In the genomic region with DNA sequence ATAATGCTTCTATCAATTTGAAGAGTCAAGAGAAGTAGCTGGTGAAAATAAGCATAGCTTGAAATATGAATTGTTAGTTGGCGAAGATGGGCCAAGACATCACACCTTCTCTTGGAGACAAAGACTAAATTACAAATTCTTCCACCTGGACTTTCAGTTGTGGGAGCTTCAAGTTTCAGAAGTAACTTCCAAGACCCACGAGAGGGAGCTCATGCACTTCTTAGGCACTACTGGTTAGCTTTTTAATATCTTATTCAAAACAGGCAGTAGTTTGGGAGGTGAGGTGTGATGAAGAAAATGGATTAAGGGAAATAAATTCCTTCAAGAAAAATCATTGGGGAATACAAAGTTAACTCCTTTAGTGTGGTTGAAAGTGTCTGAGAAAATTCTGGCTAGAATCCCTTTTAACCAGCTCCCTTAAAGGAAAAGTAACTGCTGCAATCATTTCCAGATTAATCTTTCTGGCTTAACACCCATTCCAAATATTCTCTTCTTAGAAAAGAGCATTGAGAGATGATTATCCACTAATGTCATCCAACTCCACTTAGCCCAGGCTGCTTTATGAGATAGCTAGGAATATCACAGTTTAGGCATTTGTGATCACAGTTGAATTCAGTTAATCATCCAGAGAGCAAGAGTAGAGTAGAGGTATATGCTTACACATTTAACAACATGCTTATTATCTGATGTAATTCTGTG, we compare ENCODE assay signal across 8 cellular contexts.
DNase-seq lines count a peak whose midpoint lies in the region; ATAC-seq and TF ChIP-seq lines count a peak whose summit lies in the region.

No MANE protein-coding gene starts in this region.

- H3K27ac Mint-ChIP-seq in activated CD8-positive, alpha-beta T cell treated with anti-CD3 and anti-CD28 coated beads, Interleukin-2, amount 10 ng/mL, durations not matched to agents 7 days and 5 days, result no peak overlapping the region
- no peak overlapping the region for H3K27ac Mint-ChIP-seq in type B pancreatic cell

- DNase-seq in GM10248 (ENCODE audit: extremely low spot score) (no peak), NCI-H1092 treated with DMSO at 0.1 percent for 48 hours (lab: John Stamatoyannopoulos, UW) (peak; percentile 79), iPS DF 4.7 (ENCODE audit: extremely low read depth, low spot score) (peak; percentile 25), type B pancreatic cell (ENCODE audit: extremely low spot score, unreplicated experiment) (no peak)
- peak; percentile 25 for DNase-seq in activated CD8-positive, alpha-beta T cell treated with anti-CD3 and anti-CD28 coated beads, Interleukin-2, amount 10 ng/mL, durations not matched to agents 7 days and 5 days

- no peaks in the 10 kb centered on the region for H3K9me3 Mint-ChIP-seq in activated CD8-positive, alpha-beta T cell treated with anti-CD3 and anti-CD28 coated beads, Interleukin-2, amount 10 ng/mL, durations not matched to agents 7 days and 5 days (ENCODE audit: insufficient read depth)
- H3K9me3 Mint-ChIP-seq in type B pancreatic cell, result peaks cover 7% of the 10 kb centered on the region

- H3K4me3 Mint-ChIP-seq in activated CD8-positive, alpha-beta T cell treated with anti-CD3 and anti-CD28 coated beads, Interleukin-2, amount 10 ng/mL, durations not matched to agents 7 days and 5 days, result no peak overlapping the region
- H3K4me3 Mint-ChIP-seq in type B pancreatic cell, result no peak overlapping the region

- TF ChIP-seq CTCF in GM10248 (IDR thresholded peaks at IDR 0.05; ENCODE audit: control extremely low read depth, extremely low read depth, low read depth, missing control alignments) (peak; percentile 34), type B pancreatic cell (conservative IDR thresholded peaks at IDR 0.05) (peak; percentile 88)

- POLR2A ChIA-PET in GM10248 (lab: Yijun Ruan, JAX), result interaction anchor here (0.7 kb wide), 1 partner anchor 25 kb away, joined by 3 read pairs; no protein-coding TSS in a partner anchor
- POLR2A ChIA-PET in activated CD8-positive, alpha-beta T cell treated with anti-CD3 and anti-CD28 coated beads, Interleukin-2, amount 10 ng/mL, durations not matched to agents 7 days and 5 days (lab: Charles Lee), result no interaction called here

- CTCF ChIA-PET in GM10248 (lab: Yijun Ruan, JAX), result interaction anchor here (0.7 to 2.0 kb wide), 3 partner anchors 19 to 147 kb away, joined by 3 to 14 read pairs (median 3); no protein-coding TSS in a partner anchor
- CTCF ChIA-PET in activated CD8-positive, alpha-beta T cell treated with anti-CD3 and anti-CD28 coated beads, Interleukin-2, amount 10 ng/mL, durations not matched to agents 7 days and 5 days (lab: Charles Lee), result interaction anchor here (0.5 to 1.4 kb wide), 4 partner anchors 9 to 145 kb away, joined by 3 to 14 read pairs (median 3); no protein-coding TSS in a partner anchor

- no peaks in the 10 kb centered on the region for H3K27me3 Mint-ChIP-seq in activated CD8-positive, alpha-beta T cell treated with anti-CD3 and anti-CD28 coated beads, Interleukin-2, amount 10 ng/mL, durations not matched to agents 7 days and 5 days (ENCODE audit: low read depth)
- peaks cover 20% of the 10 kb centered on the region for H3K27me3 Mint-ChIP-seq in type B pancreatic cell

- H3K4me1 Mint-ChIP-seq in activated CD8-positive, alpha-beta T cell treated with anti-CD3 and anti-CD28 coated beads, Interleukin-2, amount 10 ng/mL, durations not matched to agents 7 days and 5 days (ENCODE audit: low read depth), result no peaks in the 10 kb centered on the region
- H3K4me1 Mint-ChIP-seq in type B pancreatic cell (ENCODE audit: unreplicated experiment), result no peaks in the 10 kb centered on the region

- ATAC-seq in activated CD8-positive, alpha-beta T cell treated with anti-CD3 and anti-CD28 coated beads, Interleukin-2, amount 10 ng/mL, durations not matched to agents 7 days and 5 days, result no peak
- ATAC-seq in GM21515 (IDR thresholded peaks at IDR 0.05; ENCODE audit: unreplicated experiment), result no peak
- ATAC-seq in GM21723 (IDR thresholded peaks at IDR 0.05; ENCODE audit: unreplicated experiment), result no peak
- no peak for ATAC-seq in GM21825 (IDR thresholded peaks at IDR 0.05; ENCODE audit: unreplicated experiment)

- no peaks in the 10 kb centered on the region for H3K36me3 Mint-ChIP-seq in activated CD8-positive, alpha-beta T cell treated with anti-CD3 and anti-CD28 coated beads, Interleukin-2, amount 10 ng/mL, durations not matched to agents 7 days and 5 days (ENCODE audit: low read depth)
- H3K36me3 Mint-ChIP-seq in type B pancreatic cell, result no peaks in the 10 kb centered on the region

Comparison
In these comparisons a context has a peak if more than half of its experiments do, and no peak if none do; other contexts are left out.
1. DNase-seq: peak in NCI-H1092 treated with DMSO at 0.1 percent for 48 hours (single experiment), activated CD8-positive, alpha-beta T cell treated with anti-CD3 and anti-CD28 coated beads, Interleukin-2, amount 10 ng/mL, durations not matched to agents 7 days and 5 days (single experiment) and iPS DF 4.7 (single experiment); none in GM10248 (single experiment) and type B pancreatic cell (single experiment).